In the genomic region with DNA sequence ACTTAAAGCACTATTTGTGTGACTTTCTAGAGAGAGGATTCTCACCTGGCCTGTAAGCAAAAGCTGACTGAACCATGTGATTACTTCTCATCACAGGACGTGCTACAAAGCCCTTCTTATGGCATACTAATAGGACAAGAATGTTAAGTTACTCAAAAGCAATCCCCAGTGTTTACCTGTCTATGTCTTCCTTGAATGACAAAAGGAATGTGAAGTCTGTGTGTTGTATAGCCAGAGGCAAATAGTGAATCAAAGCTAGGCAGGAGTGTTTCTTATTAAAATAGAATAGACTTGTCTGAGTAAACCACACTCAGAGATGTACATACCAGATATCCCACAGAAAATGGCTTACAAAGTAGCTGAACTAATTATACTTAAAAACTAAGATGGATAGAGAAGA, we compare ENCODE assay signal across 19 cellular contexts.
DNase-seq lines count a peak whose midpoint lies in the region; ATAC-seq, FAIRE-seq and TF ChIP-seq lines count a peak whose summit lies in the region.
"Had no signal": no experiment of that assay in that cellular context is flagged by ENCODE, and none has a peak within 500 bp of the region (broad histone marks: within the 10 kb centered on the region; RNA-seq: fewer than 3 reads in every experiment).

No MANE protein-coding gene starts in this region.

- H3K4me3 Mint-ChIP-seq in osteocyte (ENCODE audit: unreplicated experiment) = no peak overlapping the region
- H3K4me3 Mint-ChIP-seq: activated CD4-positive, alpha-beta memory T cell treated with anti-CD3 and anti-CD28 coated beads for 36 hours; activated naive CD8-positive, alpha-beta T cell treated with anti-CD3 and anti-CD28 coated beads for 36 hours; activated T-cell treated with anti-CD3 and anti-CD28 coated beads, Interleukin-2, amount 50 U/mL, for 4 hours; CD14-positive monocyte had no signal

- H3K27ac Mint-ChIP-seq in osteocyte (ENCODE audit: unreplicated experiment) = no peak overlapping the region
- H3K27ac Mint-ChIP-seq: activated CD4-positive, alpha-beta memory T cell treated with anti-CD3 and anti-CD28 coated beads for 36 hours; activated naive CD8-positive, alpha-beta T cell treated with anti-CD3 and anti-CD28 coated beads for 36 hours; CD14-positive monocyte had no signal

- H2AFZ ChIP-seq in HepG2 (ENCODE audit: low read length) = no peak overlapping the region

- no peaks in the 10 kb centered on the region for H3K4me1 ChIP-seq in Panc1 (ENCODE audit: control insufficient read depth, insufficient read depth, low read length)
- no peaks in the 10 kb centered on the region for H3K4me1 ChIP-seq in HepG2 (ENCODE audit: insufficient read depth, low read length)
- H3K4me1 ChIP-seq: tibial artery had no signal

- DNase-seq in H4 (ENCODE audit: low spot score) (peak; percentile 29), Panc1 (ENCODE audit: low read depth, low spot score) (peak; percentile 27), epithelial cell of proximal tubule (ENCODE audit: low read depth) (peak; percentile 40), renal cortical epithelial cell (ENCODE audit: low read depth) (peak; percentile 97), HepG2 (ENCODE audit: low spot score) (no peak), cortex of kidney (lab: John Stamatoyannopoulos, UW) (no peak), NCI-H345 treated with DMSO at 0.1 percent for 48 hours (lab: John Stamatoyannopoulos, UW; ENCODE audit: unreplicated experiment) (no peak), osteocyte (ENCODE audit: extremely low spot score, unreplicated experiment) (no peak)
- DNase-seq: activated CD4-positive, alpha-beta memory T cell treated with anti-CD3 and anti-CD28 coated beads for 36 hours; activated naive CD8-positive, alpha-beta T cell treated with anti-CD3 and anti-CD28 coated beads for 36 hours; activated T-cell treated with anti-CD3 and anti-CD28 coated beads, Interleukin-2, amount 50 U/mL, for 4 hours; KBM-7; left colon; mucosa of descending colon; NCI-H1092; stimulated activated naive CD4-positive, alpha-beta T cell; tibial artery had no signal

- TF ChIP-seq RAD21 in HepG2 (CRISPR knock-in tag; IDR thresholded peaks at IDR 0.05) = no peak

- H3K4me2 ChIP-seq in HepG2 (ENCODE audit: low read depth, low read length) = no peak overlapping the region

- no peak for TF ChIP-seq POLR2A in HepG2 (IDR thresholded peaks at IDR 0.05; ENCODE audit: insufficient read depth in 1 of 2, low read depth in 2 of 2, low read length in 2 of 2)

- H3K4me1 Mint-ChIP-seq in osteocyte (ENCODE audit: unreplicated experiment) = peaks cover 4% of the 10 kb centered on the region
- H3K4me1 Mint-ChIP-seq: activated naive CD8-positive, alpha-beta T cell treated with anti-CD3 and anti-CD28 coated beads for 36 hours; CD14-positive monocyte had no signal

- H3K36me3 ChIP-seq in Panc1 (ENCODE audit: control insufficient read depth, insufficient read depth, low read length) = no peaks in the 10 kb centered on the region
- no peaks in the 10 kb centered on the region for H3K36me3 ChIP-seq in HepG2 (replicated peaks in 1 of 2; ENCODE audit: control insufficient read depth in 1 of 2, insufficient read depth in 2 of 2, low read length in 2 of 2)
- H3K36me3 ChIP-seq: cardiac muscle cell, tibial artery had no signal

- peaks cover 25% of the 10 kb centered on the region for H3K27me3 Mint-ChIP-seq in osteocyte (ENCODE audit: unreplicated experiment)
- H3K27me3 Mint-ChIP-seq: activated CD4-positive, alpha-beta memory T cell treated with anti-CD3 and anti-CD28 coated beads for 36 hours; activated naive CD8-positive, alpha-beta T cell treated with anti-CD3 and anti-CD28 coated beads for 36 hours had no signal

- FAIRE-seq in HepG2 (lab: Jason Lieb, UNC) = no peak

- H3K79me2 ChIP-seq in HepG2 (ENCODE audit: insufficient read depth, low read length) = no peaks in the 10 kb centered on the region

- H3K4me3 ChIP-seq in Panc1 (ENCODE audit: low read depth in 2 of 2, low read length in 2 of 2) (no peak overlapping the region), epithelial cell of proximal tubule (ENCODE audit: low read depth, low read length) (no peak overlapping the region), HepG2 (replicated peaks in 1 of 3; ENCODE audit: insufficient read depth in 1 of 3, low read depth in 2 of 3, low read length in 3 of 3) (no peak overlapping the region)
- H3K4me3 ChIP-seq: cardiac muscle cell, mucosa of descending colon, tibial artery had no signal

- H3K27ac ChIP-seq in Panc1 (ENCODE audit: low read length) = no peak overlapping the region
- no peak overlapping the region for H3K27ac ChIP-seq in HepG2 (ENCODE audit: extremely low read length, insufficient read depth, low read length)
- H3K27ac ChIP-seq: cardiac muscle cell, tibial artery had no signal

- H4K20me1 ChIP-seq in HepG2 (ENCODE audit: insufficient read depth, low read length) = no peaks in the 10 kb centered on the region

- no peak overlapping the region for H3K9ac ChIP-seq in HepG2 (ENCODE audit: insufficient read depth, low read depth, low read length)

- no peak for TF ChIP-seq EP300 in HepG2 (IDR thresholded peaks at IDR 0.05; ENCODE audit: low read depth in 2 of 2, low read length in 2 of 2)
- no peak for TF ChIP-seq EP300 in HepG2 (CRISPR knock-in tag; IDR thresholded peaks at IDR 0.05; ENCODE audit: borderline replicate concordance)

- no peaks in the 10 kb centered on the region for H3K27me3 ChIP-seq in Panc1 (ENCODE audit: control insufficient read depth, insufficient read depth, low read length)
- no peaks in the 10 kb centered on the region for H3K27me3 ChIP-seq in HepG2 (ENCODE audit: control insufficient read depth in 1 of 2, insufficient read depth in 2 of 2, low read length in 2 of 2)
- H3K27me3 ChIP-seq: cardiac muscle cell, tibial artery had no signal

- 0% methylated on average over 1 of the region's 1 CpG for WGBS in HepG2 (ENCODE audit: low lambda C conversion rate)

- BruUV-seq in Panc1 (replicated peaks; lab: Mats Ljungman, UMichigan) (no TSS peak), HepG2 (replicated peaks; lab: Mats Ljungman, UMichigan) (no TSS peak)

- TF ChIP-seq CTCF in Panc1 (IDR thresholded peaks at IDR 0.05) (no peak), epithelial cell of proximal tubule (conservative IDR thresholded peaks at IDR 0.05; ENCODE audit: low read depth, low read length) (no peak), HepG2 (CRISPR knock-in tag; IDR thresholded peaks at IDR 0.05) (no peak), osteocyte (IDR thresholded peaks at IDR 0.05) (no peak)

- POLR2A ChIA-PET in Panc1 (lab: Charles Lee) (interaction anchor here (0.6 kb wide), 1 partner anchor 130 kb away, joined by 3 read pairs; no protein-coding TSS in a partner anchor), HepG2 (lab: Yijun Ruan, JAX) (no interaction called here)

- H3K36me3 Mint-ChIP-seq in osteocyte (ENCODE audit: unreplicated experiment) = no peaks in the 10 kb centered on the region
- H3K36me3 Mint-ChIP-seq: activated CD4-positive, alpha-beta memory T cell treated with anti-CD3 and anti-CD28 coated beads for 36 hours; activated naive CD8-positive, alpha-beta T cell treated with anti-CD3 and anti-CD28 coated beads for 36 hours; CD14-positive monocyte had no signal

- in situ Hi-C loops in Panc1 (cut with HindIII; ENCODE audit: low pct_unique_long_range_greater_than_20kb, low sequenced_read_pairs) (no loop called here), HepG2 (cut with HindIII; ENCODE audit: extremely low pct_ligation_motif_present, low pct_unique_long_range_greater_than_20kb) (no loop called here)

- intact Hi-C loops in Panc1 (cut with micrococcal nuclease; ENCODE audit: unreplicated experiment) = no loop called here
- intact Hi-C loops in HepG2 (cut with micrococcal nuclease; ENCODE audit: unreplicated experiment) = no loop called here

- CTCF ChIA-PET in Panc1 (lab: Charles Lee) = no interaction called here
- CTCF ChIA-PET in HepG2 (lab: Yijun Ruan, JAX; ENCODE audit: low intra/inter-chr PET ratio, low total read pairs) = no interaction called here

- H3K9me3 ChIP-seq in Panc1 (ENCODE audit: control insufficient read depth, insufficient read depth, low read depth, low read length) (no peaks in the 10 kb centered on the region), HepG2 (ENCODE audit: low read length) (peaks cover 41% of the 10 kb centered on the region)
- H3K9me3 ChIP-seq: mucosa of descending colon, tibial artery had no signal

- no peaks in the 10 kb centered on the region for H3K9me3 Mint-ChIP-seq in osteocyte (ENCODE audit: unreplicated experiment)
- H3K9me3 Mint-ChIP-seq: activated naive CD8-positive, alpha-beta T cell treated with anti-CD3 and anti-CD28 coated beads for 36 hours had no signal

- ATAC-seq in Panc1 = no peak
- no peak for ATAC-seq in HepG2
- ATAC-seq: activated T-cell treated with anti-CD3 and anti-CD28 coated beads, Interleukin-2, amount 50 U/mL, for 4 hours; left colon; mucosa of descending colon had no signal

TF ChIP-seq in HepG2, 621 proteins besides CTCF, POLR2A, EP300 and RAD21:
- TF ChIP-seq MTA3 (CRISPR knock-in tag; IDR thresholded peaks at IDR 0.05) = no peak
- no peak for TF ChIP-seq ZNF552 (CRISPR knock-in tag; IDR thresholded peaks at IDR 0.05; ENCODE audit: borderline replicate concordance)

Comparison
In these comparisons a context has a peak if more than half of its experiments do, and no peak if none do; other contexts are left out.
1. DNase-seq: peak in H4 (single experiment), Panc1 (single experiment), epithelial cell of proximal tubule (single experiment) and renal cortical epithelial cell (single experiment); none in HepG2 (single experiment), cortex of kidney (single experiment), NCI-H345 treated with DMSO at 0.1 percent for 48 hours (single experiment) and osteocyte (single experiment).